Comparison of ENCODE assay signal across 9 cellular contexts in genomic region chr19:9075064-9075964, GRCh38. TPM values are rescaled to one million over a fixed set of nuclear protein-coding genes. Genes with fewer than 3 reads are reported as not detected.
DNase-seq lines count a peak whose midpoint lies in the region; ATAC-seq, FAIRE-seq and TF ChIP-seq lines count a peak whose summit lies in the region.
"Had no signal": no experiment of that assay in that cellular context is flagged by ENCODE, and none has a peak within 500 bp of the region (broad histone marks: within the 10 kb centered on the region; RNA-seq: fewer than 3 reads in every experiment).

No MANE protein-coding gene starts in this region.

- CTCF ChIA-PET in H1 (lab: Charles Lee; ENCODE audit: partially characterized antibody), result interaction anchor here (0.6 kb wide), 1 partner anchor 30 kb away, joined by 3 read pairs; no protein-coding TSS in a partner anchor
- CTCF ChIA-PET in naive thymus-derived CD4-positive, alpha-beta T cell (lab: Charles Lee), result no interaction called here

- no peak overlapping the region; a peak in 1 of 7 replicates for H3K9ac ChIP-seq in H1 (replicated peaks in 1 of 4; ENCODE audit: extremely low read depth in 1 of 4, low read depth in 3 of 4, low read length in 3 of 4)

- H4K91ac ChIP-seq in H1 (replicated peaks; ENCODE audit: insufficient read length, low read length), result peak overlapping the region; percentile 95

- no peak overlapping the region for H3K27ac Mint-ChIP-seq in T-helper 2 cell treated with Interferon-gamma antibody and Interleukin-4, amounts not matched to agents 5 μg/mL and 100 μg/mL, for 36 hours
- H3K27ac Mint-ChIP-seq in naive thymus-derived CD4-positive, alpha-beta T cell, result no peak overlapping the region
- H3K27ac Mint-ChIP-seq: naive B cell had no signal

- no peak overlapping the region for H4K5ac ChIP-seq in H1 (ENCODE audit: insufficient read length, low read depth, low read length)

- no peaks in the 10 kb centered on the region for H3K36me3 Mint-ChIP-seq in T-helper 2 cell treated with Interferon-gamma antibody and Interleukin-4, amounts not matched to agents 5 μg/mL and 100 μg/mL, for 36 hours (ENCODE audit: low read depth)
- no peaks in the 10 kb centered on the region for H3K36me3 Mint-ChIP-seq in naive thymus-derived CD4-positive, alpha-beta T cell
- H3K36me3 Mint-ChIP-seq: naive B cell had no signal

- peak overlapping the region; percentile 80; the same call in 1 of the 2 replicates for H2BK20ac ChIP-seq in H1 (ENCODE audit: low read length)

- no peaks in the 10 kb centered on the region for H3K79me1 ChIP-seq in H1 (ENCODE audit: low read depth, low read length)

- no peaks in the 10 kb centered on the region for H3K36me3 ChIP-seq in H1 (ENCODE audit: control insufficient read depth in 2 of 4, insufficient read depth in 4 of 4, low read length in 3 of 4)
- no peaks in the 10 kb centered on the region for H3K36me3 ChIP-seq in naive thymus-derived CD4-positive, alpha-beta T cell (ENCODE audit: control insufficient read depth in 2 of 3, insufficient read depth in 3 of 3, low read length in 3 of 3)

- POLR2A ChIA-PET in H1 (lab: Charles Lee; ENCODE audit: partially characterized antibody), result interaction anchor here (0.6 to 1.3 kb wide), 3 partner anchors 8 to 20 kb away, joined by 4 read pairs; no protein-coding TSS in a partner anchor
- POLR2A ChIA-PET in naive thymus-derived CD4-positive, alpha-beta T cell (lab: Charles Lee), result no interaction called here

- no peak overlapping the region for H3K14ac ChIP-seq in H1 (ENCODE audit: insufficient read length)

- peak overlapping the region; percentile 78; the same call in 1 of the 2 replicates for H2BK5ac ChIP-seq in H1 (ENCODE audit: low read depth, low read length)

- H3K4ac ChIP-seq in H1 (replicated peaks; ENCODE audit: insufficient read length, low read depth, low read length), result peak overlapping the region; percentile 62

- 0 out of 2 replicates have a peak overlapping the region, but pooled peaks have one; percentile 34 for H2AFZ ChIP-seq in H1 (ENCODE audit: low read length)

- ATAC-seq in naive thymus-derived CD4-positive, alpha-beta T cell, result no peak

- H2AK5ac ChIP-seq in H1 (ENCODE audit: low read depth, low read length), result 0 out of 2 replicates have a peak overlapping the region, but pooled peaks have one; percentile 20

- H3K4me3 Mint-ChIP-seq in T-helper 2 cell treated with Interferon-gamma antibody and Interleukin-4, amounts not matched to agents 5 μg/mL and 100 μg/mL, for 36 hours, result no peak overlapping the region
- no peak overlapping the region for H3K4me3 Mint-ChIP-seq in naive thymus-derived CD4-positive, alpha-beta T cell
- H3K4me3 Mint-ChIP-seq: naive B cell had no signal

- H3K4me1 ChIP-seq in H1 (replicated peaks in 1 of 4; ENCODE audit: control insufficient read depth in 3 of 4, insufficient read depth in 4 of 4, low read length in 3 of 4), result peaks cover 6 to 15% (median 10%) of the 10 kb centered on the region in 4 experiments
- no peaks in the 10 kb centered on the region for H3K4me1 ChIP-seq in naive thymus-derived CD4-positive, alpha-beta T cell (ENCODE audit: control insufficient read depth in 2 of 2, insufficient read depth in 2 of 2, low read length in 2 of 2)

- H3K56ac ChIP-seq in H1 (replicated peaks; ENCODE audit: insufficient read length, low read depth, low read length), result peak overlapping the region; percentile 5

- TF ChIP-seq CTCF in H1 (IDR thresholded peaks at IDR 0.05; ENCODE audit: control extremely low read depth in 1 of 3, insufficient read depth in 1 of 3, low read depth in 1 of 3, low read length in 3 of 3), result no peak

- H3K9me3 Mint-ChIP-seq in T-helper 2 cell treated with Interferon-gamma antibody and Interleukin-4, amounts not matched to agents 5 μg/mL and 100 μg/mL, for 36 hours, result no peaks in the 10 kb centered on the region
- H3K9me3 Mint-ChIP-seq in naive thymus-derived CD4-positive, alpha-beta T cell, result no peaks in the 10 kb centered on the region
- H3K9me3 Mint-ChIP-seq: naive B cell had no signal

- H3K18ac ChIP-seq in H1 (ENCODE audit: extremely low read depth, low read length), result peak overlapping the region; percentile 78; the same call in 1 of the 2 replicates

- WGBS in H1 (ENCODE audit: extremely low coverage in 1 of 2, insufficient coverage in 1 of 2, insufficient read length in 1 of 2, insufficient replicate concordance in 2 of 2, low coverage in 1 of 2, low lambda C conversion rate in 2 of 2, missing lambda C conversion rate in 1 of 2), 2 experiments, result 37% methylated on average over 17 of the region's 17 CpGs; no CpG with 5 or more reads in 1 of the 2 experiments

- intact Hi-C loops in naive thymus-derived CD4-positive, alpha-beta T cell (cut with micrococcal nuclease), result no loop called here

- no peaks in the 10 kb centered on the region for H3K27me3 Mint-ChIP-seq in T-helper 2 cell treated with Interferon-gamma antibody and Interleukin-4, amounts not matched to agents 5 μg/mL and 100 μg/mL, for 36 hours (ENCODE audit: low read depth)
- no peaks in the 10 kb centered on the region for H3K27me3 Mint-ChIP-seq in naive thymus-derived CD4-positive, alpha-beta T cell
- H3K27me3 Mint-ChIP-seq: naive B cell had no signal

- H4K20me1 ChIP-seq in H1 (replicated peaks in 1 of 2; ENCODE audit: control insufficient read depth in 1 of 2, insufficient read depth in 2 of 2, low read length in 2 of 2), result no peaks in the 10 kb centered on the region

- no peak overlapping the region for H3K23ac ChIP-seq in H1 (ENCODE audit: insufficient read length)

- peak overlapping the region; percentile 72; the same call in 1 of the 2 replicates for H2BK15ac ChIP-seq in H1 (ENCODE audit: low read length)

- TF ChIP-seq RAD21 in H1 (IDR thresholded peaks at IDR 0.05 in 1 of 2, conservative IDR thresholded peaks at IDR 0.05 in 1 of 2; ENCODE audit: low read depth in 2 of 2, low read length in 2 of 2), result no peak; a peak in 2 of 4 replicates

- H4K8ac ChIP-seq in H1 (ENCODE audit: extremely low read depth, insufficient read depth, low read length), result peak overlapping the region; percentile 87; the same call in 1 of the 2 replicates

- peaks cover 5% of the 10 kb centered on the region for H3K4me1 Mint-ChIP-seq in T-helper 2 cell treated with Interferon-gamma antibody and Interleukin-4, amounts not matched to agents 5 μg/mL and 100 μg/mL, for 36 hours (ENCODE audit: low read depth)
- peaks cover 0 to 6% (median 0%) of the 10 kb centered on the region in 7 donors for H3K4me1 Mint-ChIP-seq in naive thymus-derived CD4-positive, alpha-beta T cell

- no peak for TF ChIP-seq EP300 in H1 (IDR thresholded peaks at IDR 0.05; ENCODE audit: borderline replicate concordance in 1 of 2, low read depth in 2 of 2, low read length in 2 of 2)

- no peak overlapping the region for H3K4me3 ChIP-seq in H1 (ENCODE audit: extremely low read depth in 1 of 4, insufficient read depth in 2 of 4, low read depth in 3 of 4, low read length in 4 of 4)
- no peak overlapping the region for H3K4me3 ChIP-seq in naive thymus-derived CD4-positive, alpha-beta T cell (ENCODE audit: low read length)

- H3K23me2 ChIP-seq in H1 (ENCODE audit: low read depth, low read length), result no peaks in the 10 kb centered on the region

- TF ChIP-seq POLR2A in H1 (IDR thresholded peaks at IDR 0.05; ENCODE audit: control extremely low read depth in 1 of 2, low read depth in 2 of 2, low read length in 2 of 2), result no peak

- no peak for FAIRE-seq in H1 (lab: Jason Lieb, UNC)

- peak overlapping the region; percentile 62 for H2BK12ac ChIP-seq in H1 (ENCODE audit: low read depth, low read length)

- peak overlapping the region; percentile 43 for H2BK120ac ChIP-seq in H1 (replicated peaks; ENCODE audit: low read depth, low read length)

- DNase-seq in GM03348 (ENCODE audit: low spot score) (peak; percentile 70), NCI-H2227 treated with DMSO at 0.1 percent for 48 hours (lab: John Stamatoyannopoulos, UW) (peak; percentile 54), H1 (ENCODE audit: low read depth in 1 of 2, low spot score in 2 of 2) (peak; percentile 57 to 71), medulla oblongata (ENCODE audit: extremely low spot score) (peak; percentile 64), NCI-H526 (lab: John Stamatoyannopoulos, UW) (no peak)
- DNase-seq in T-helper 2 cell treated with Interferon-gamma antibody and Interleukin-4, amounts not matched to agents 5 μg/mL and 100 μg/mL, for 36 hours (ENCODE audit: low spot score), result no peak
- no peak for DNase-seq in activated CD4-positive, alpha-beta T cell treated with anti-CD3 and anti-CD28 coated beads, Interleukin-2, amount 50 U/mL, for 48 hours
- DNase-seq in naive thymus-derived CD4-positive, alpha-beta T cell, result no peak
- DNase-seq: naive B cell had no signal

- H3K27me3 ChIP-seq in H1 (replicated peaks in 1 of 4; ENCODE audit: control insufficient read depth in 3 of 4, extremely low read depth in 1 of 4, insufficient read depth in 3 of 4, low read length in 3 of 4), result no peaks in the 10 kb centered on the region
- no peaks in the 10 kb centered on the region for H3K27me3 ChIP-seq in naive thymus-derived CD4-positive, alpha-beta T cell (ENCODE audit: control insufficient read depth in 2 of 2, insufficient read depth in 2 of 2, low read length in 2 of 2)

- H3K9me3 ChIP-seq in H1 (ENCODE audit: insufficient read depth in 2 of 2, low read depth in 1 of 2, low read length in 1 of 2), result no peaks in the 10 kb centered on the region
- no peaks in the 10 kb centered on the region for H3K9me3 ChIP-seq in naive thymus-derived CD4-positive, alpha-beta T cell (ENCODE audit: control insufficient read depth in 2 of 3, low read length in 3 of 3)

- no peaks in the 10 kb centered on the region for H3K79me2 ChIP-seq in H1 (ENCODE audit: control insufficient read depth in 1 of 2, insufficient read depth in 2 of 2, low read length in 2 of 2)

- 0 out of 4 replicates have a peak overlapping the region, but pooled peaks of 1 of the 2 experiments have one; percentile 25 for H3K4me2 ChIP-seq in H1 (ENCODE audit: insufficient read depth in 1 of 2, low read depth in 2 of 2, low read length in 2 of 2)

- peak overlapping the region; percentile 63; the same call in 1 of the 2 replicates for H3K27ac ChIP-seq in H1 (ENCODE audit: low read depth, low read length)
- no peak overlapping the region for H3K27ac ChIP-seq in naive thymus-derived CD4-positive, alpha-beta T cell (ENCODE audit: low read depth, low read length)

RNA-seq across cellular contexts. Expression of gene OR1M1, which starts 11.5 kb away (rescaled TPM):
- not detected in 2 replicates for total RNA-seq in H1 (2021; fragmentation: NEBNext Ultra II Directional; extraction: Animal tissue kit (Norgen Biotek cat#: 25700))
- polyA plus RNA-seq in H1 (2011; rRNA removed), result 0.12 TPM in 1 of 2 replicates, not detected in the other
- 0.03 TPM for polyA plus RNA-seq in H1 (2011; cell fraction: cytosol; rRNA removed)
- not detected for polyA plus RNA-seq in H1 (2011; cell fraction: nucleus; rRNA removed)
- polyA plus RNA-seq in H1 (2012, experiment 1 of 2), result not detected in 4 replicates
- polyA plus RNA-seq in H1 (2012, experiment 2 of 2), result not detected
- not detected for polyA plus RNA-seq in H1 (2013, experiment 1 of 2)
- polyA plus RNA-seq in H1 (2013, experiment 2 of 2), result not detected
- polyA minus RNA-seq in H1 (2011; rRNA and poly(A)+ RNA removed), result 0.54 TPM in 1 of 2 replicates, not detected in the other
- not detected for polyA minus RNA-seq in H1 (2011; cell fraction: cytosol; rRNA and poly(A)+ RNA removed)
- not detected for polyA minus RNA-seq in H1 (2011; cell fraction: nucleus; rRNA and poly(A)+ RNA removed)
- not detected for total RNA-seq in naive thymus-derived CD4-positive, alpha-beta T cell
- not detected for polyA plus RNA-seq in naive thymus-derived CD4-positive, alpha-beta T cell

RNA-seq across cellular contexts. Expression of gene OR7G2, which starts 32.0 kb away (rescaled TPM):
- not detected in 2 replicates for total RNA-seq in H1 (2021; fragmentation: NEBNext Ultra II Directional; extraction: Animal tissue kit (Norgen Biotek cat#: 25700))
- polyA plus RNA-seq in H1 (2011; rRNA removed), result not detected in 2 replicates
- polyA plus RNA-seq in H1 (2011; cell fraction: cytosol; rRNA removed), result not detected
- polyA plus RNA-seq in H1 (2011; cell fraction: nucleus; rRNA removed), result not detected
- polyA plus RNA-seq in H1 (2012, experiment 1 of 2), result not detected in 4 replicates
- polyA plus RNA-seq in H1 (2012, experiment 2 of 2), result not detected
- polyA plus RNA-seq in H1 (2013, experiment 1 of 2), result not detected
- polyA plus RNA-seq in H1 (2013, experiment 2 of 2), result not detected
- not detected in 2 replicates for polyA minus RNA-seq in H1 (2011; rRNA and poly(A)+ RNA removed)
- polyA minus RNA-seq in H1 (2011; cell fraction: cytosol; rRNA and poly(A)+ RNA removed), result not detected
- polyA minus RNA-seq in H1 (2011; cell fraction: nucleus; rRNA and poly(A)+ RNA removed), result not detected
- not detected for total RNA-seq in naive thymus-derived CD4-positive, alpha-beta T cell
- polyA plus RNA-seq in naive thymus-derived CD4-positive, alpha-beta T cell, result not detected

RNA-seq across cellular contexts. Expression of gene OR7G1, which starts 40.2 kb away (rescaled TPM):
- total RNA-seq in H1 (2021; fragmentation: NEBNext Ultra II Directional; extraction: Animal tissue kit (Norgen Biotek cat#: 25700)), result not detected in 2 replicates
- not detected in 2 replicates for polyA plus RNA-seq in H1 (2011; rRNA removed)
- polyA plus RNA-seq in H1 (2011; cell fraction: cytosol; rRNA removed), result not detected
- polyA plus RNA-seq in H1 (2011; cell fraction: nucleus; rRNA removed), result not detected
- polyA plus RNA-seq in H1 (2012, experiment 1 of 2), result not detected in 4 replicates
- not detected for polyA plus RNA-seq in H1 (2012, experiment 2 of 2)
- not detected for polyA plus RNA-seq in H1 (2013, experiment 1 of 2)
- not detected for polyA plus RNA-seq in H1 (2013, experiment 2 of 2)
- not detected in 2 replicates for polyA minus RNA-seq in H1 (2011; rRNA and poly(A)+ RNA removed)
- polyA minus RNA-seq in H1 (2011; cell fraction: cytosol; rRNA and poly(A)+ RNA removed), result not detected
- polyA minus RNA-seq in H1 (2011; cell fraction: nucleus; rRNA and poly(A)+ RNA removed), result not detected
- not detected for total RNA-seq in naive thymus-derived CD4-positive, alpha-beta T cell
- polyA plus RNA-seq in naive thymus-derived CD4-positive, alpha-beta T cell, result not detected

RNA-seq across cellular contexts. Expression of gene OR7G3, which starts 51.4 kb away (rescaled TPM):
- total RNA-seq in H1 (2021; fragmentation: NEBNext Ultra II Directional; extraction: Animal tissue kit (Norgen Biotek cat#: 25700)), result not detected in 2 replicates
- not detected in 2 replicates for polyA plus RNA-seq in H1 (2011; rRNA removed)
- not detected for polyA plus RNA-seq in H1 (2011; cell fraction: cytosol; rRNA removed)
- not detected for polyA plus RNA-seq in H1 (2011; cell fraction: nucleus; rRNA removed)
- polyA plus RNA-seq in H1 (2012, experiment 1 of 2), result not detected in 4 replicates
- polyA plus RNA-seq in H1 (2012, experiment 2 of 2), result not detected
- not detected for polyA plus RNA-seq in H1 (2013, experiment 1 of 2)
- not detected for polyA plus RNA-seq in H1 (2013, experiment 2 of 2)
- not detected in 2 replicates for polyA minus RNA-seq in H1 (2011; rRNA and poly(A)+ RNA removed)
- polyA minus RNA-seq in H1 (2011; cell fraction: cytosol; rRNA and poly(A)+ RNA removed), result not detected
- polyA minus RNA-seq in H1 (2011; cell fraction: nucleus; rRNA and poly(A)+ RNA removed), result not detected
- not detected for total RNA-seq in naive thymus-derived CD4-positive, alpha-beta T cell
- not detected for polyA plus RNA-seq in naive thymus-derived CD4-positive, alpha-beta T cell

Comparison
In these comparisons a context has a peak if more than half of its experiments do, and no peak if none do; other contexts are left out.
1. DNase-seq: peak in GM03348 (single experiment), NCI-H2227 treated with DMSO at 0.1 percent for 48 hours (single experiment), H1 (2 of 2) and medulla oblongata (single experiment); none in T-helper 2 cell treated with Interferon-gamma antibody and Interleukin-4, amounts not matched to agents 5 μg/mL and 100 μg/mL, for 36 hours (single experiment), activated CD4-positive, alpha-beta T cell treated with anti-CD3 and anti-CD28 coated beads, Interleukin-2, amount 50 U/mL, for 48 hours (0 of 2), NCI-H526 (0 of 2) and naive thymus-derived CD4-positive, alpha-beta T cell (0 of 9).